In the genomic region with DNA sequence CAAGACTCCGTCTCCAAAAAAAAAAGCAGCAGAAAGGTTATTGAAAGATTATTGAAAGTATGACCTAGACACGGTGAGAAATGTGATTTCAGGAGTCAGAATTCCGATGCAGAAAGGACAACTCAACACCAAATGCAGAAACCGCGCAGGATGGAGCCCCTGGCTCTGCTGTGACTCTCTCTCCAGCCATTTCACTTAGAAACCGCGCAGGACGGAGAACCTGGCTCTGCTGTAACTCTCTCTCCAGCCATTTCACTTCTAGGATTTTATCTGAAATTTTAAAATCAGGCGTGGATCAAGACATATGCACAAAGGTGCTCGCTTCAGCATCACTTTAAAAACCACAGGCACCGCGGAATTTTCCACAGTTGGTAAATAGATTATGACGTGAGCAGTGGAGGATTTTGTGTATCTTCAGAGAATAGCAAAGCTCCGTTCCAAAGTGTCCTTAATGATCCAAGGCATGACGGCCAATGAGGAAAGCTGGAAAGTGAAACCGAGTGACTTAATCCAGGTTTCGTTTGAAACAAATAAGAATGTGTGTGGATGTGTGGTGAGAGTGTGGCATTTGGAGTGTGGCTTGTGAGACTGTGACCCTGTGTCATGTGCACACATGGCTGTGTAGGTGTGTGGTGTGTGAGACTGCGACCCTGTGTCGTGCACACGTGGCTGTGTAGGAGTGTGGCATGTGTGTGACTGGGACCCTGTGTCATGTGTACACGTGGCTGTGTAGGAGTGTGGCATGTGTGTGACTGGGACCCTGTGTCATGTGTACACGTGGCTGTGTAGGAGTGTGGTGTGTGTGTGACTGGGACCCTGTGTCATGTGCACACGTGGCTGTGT, we compare ENCODE assay signal across 1 cellular context.
TF ChIP-seq lines count a peak whose summit lies in the region.

No MANE protein-coding gene starts in this region.

TF ChIP-seq in HepG2, 621 proteins besides CTCF, POLR2A, EP300 and RAD21 (continued from another document):
- TF ChIP-seq SUZ12 (IDR thresholded peaks at IDR 0.05; ENCODE audit: low read depth, low read length) (no peak), ZNF333 (CRISPR knock-in tag; IDR thresholded peaks at IDR 0.05; ENCODE audit: borderline replicate concordance) (no peak), ZKSCAN8 (CRISPR knock-in tag; IDR thresholded peaks at IDR 0.05; ENCODE audit: borderline replicate concordance) (no peak), GATAD1 (CRISPR knock-in tag; IDR thresholded peaks at IDR 0.05) (no peak), ZFP36L2 (CRISPR knock-in tag; IDR thresholded peaks at IDR 0.05) (no peak), TAF1 (CRISPR knock-in tag; IDR thresholded peaks at IDR 0.05) (no peak)
- TF ChIP-seq, protein P1, sequence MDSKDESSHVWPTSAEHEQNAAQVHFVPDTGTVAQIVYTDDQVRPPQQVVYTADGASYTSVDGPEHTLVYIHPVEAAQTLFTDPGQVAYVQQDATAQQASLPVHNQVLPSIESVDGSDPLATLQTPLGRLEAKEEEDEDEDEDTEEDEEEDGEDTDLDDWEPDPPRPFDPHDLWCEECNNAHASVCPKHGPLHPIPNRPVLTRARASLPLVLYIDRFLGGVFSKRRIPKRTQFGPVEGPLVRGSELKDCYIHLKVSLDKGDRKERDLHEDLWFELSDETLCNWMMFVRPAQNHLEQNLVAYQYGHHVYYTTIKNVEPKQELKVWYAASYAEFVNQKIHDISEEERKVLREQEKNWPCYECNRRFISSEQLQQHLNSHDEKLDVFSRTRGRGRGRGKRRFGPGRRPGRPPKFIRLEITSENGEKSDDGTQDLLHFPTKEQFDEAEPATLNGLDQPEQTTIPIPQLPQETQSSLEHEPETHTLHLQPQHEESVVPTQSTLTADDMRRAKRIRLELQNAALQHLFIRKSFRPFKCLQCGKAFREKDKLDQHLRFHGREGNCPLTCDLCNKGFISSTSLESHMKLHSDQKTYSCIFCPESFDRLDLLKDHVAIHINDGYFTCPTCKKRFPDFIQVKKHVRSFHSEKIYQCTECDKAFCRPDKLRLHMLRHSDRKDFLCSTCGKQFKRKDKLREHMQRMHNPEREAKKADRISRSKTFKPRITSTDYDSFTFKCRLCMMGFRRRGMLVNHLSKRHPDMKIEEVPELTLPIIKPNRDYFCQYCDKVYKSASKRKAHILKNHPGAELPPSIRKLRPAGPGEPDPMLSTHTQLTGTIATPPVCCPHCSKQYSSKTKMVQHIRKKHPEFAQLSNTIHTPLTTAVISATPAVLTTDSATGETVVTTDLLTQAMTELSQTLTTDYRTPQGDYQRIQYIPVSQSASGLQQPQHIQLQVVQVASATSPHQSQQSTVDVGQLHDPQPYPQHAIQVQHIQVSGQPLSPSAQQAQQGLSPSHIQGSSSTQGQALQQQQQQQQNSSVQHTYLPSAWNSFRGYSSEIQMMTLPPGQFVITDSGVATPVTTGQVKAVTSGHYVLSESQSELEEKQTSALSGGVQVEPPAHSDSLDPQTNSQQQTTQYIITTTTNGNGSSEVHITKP (CRISPR knock-in tag; IDR thresholded peaks at IDR 0.05; ENCODE audit: low read depth): no peak
- TF ChIP-seq, protein P2, sequence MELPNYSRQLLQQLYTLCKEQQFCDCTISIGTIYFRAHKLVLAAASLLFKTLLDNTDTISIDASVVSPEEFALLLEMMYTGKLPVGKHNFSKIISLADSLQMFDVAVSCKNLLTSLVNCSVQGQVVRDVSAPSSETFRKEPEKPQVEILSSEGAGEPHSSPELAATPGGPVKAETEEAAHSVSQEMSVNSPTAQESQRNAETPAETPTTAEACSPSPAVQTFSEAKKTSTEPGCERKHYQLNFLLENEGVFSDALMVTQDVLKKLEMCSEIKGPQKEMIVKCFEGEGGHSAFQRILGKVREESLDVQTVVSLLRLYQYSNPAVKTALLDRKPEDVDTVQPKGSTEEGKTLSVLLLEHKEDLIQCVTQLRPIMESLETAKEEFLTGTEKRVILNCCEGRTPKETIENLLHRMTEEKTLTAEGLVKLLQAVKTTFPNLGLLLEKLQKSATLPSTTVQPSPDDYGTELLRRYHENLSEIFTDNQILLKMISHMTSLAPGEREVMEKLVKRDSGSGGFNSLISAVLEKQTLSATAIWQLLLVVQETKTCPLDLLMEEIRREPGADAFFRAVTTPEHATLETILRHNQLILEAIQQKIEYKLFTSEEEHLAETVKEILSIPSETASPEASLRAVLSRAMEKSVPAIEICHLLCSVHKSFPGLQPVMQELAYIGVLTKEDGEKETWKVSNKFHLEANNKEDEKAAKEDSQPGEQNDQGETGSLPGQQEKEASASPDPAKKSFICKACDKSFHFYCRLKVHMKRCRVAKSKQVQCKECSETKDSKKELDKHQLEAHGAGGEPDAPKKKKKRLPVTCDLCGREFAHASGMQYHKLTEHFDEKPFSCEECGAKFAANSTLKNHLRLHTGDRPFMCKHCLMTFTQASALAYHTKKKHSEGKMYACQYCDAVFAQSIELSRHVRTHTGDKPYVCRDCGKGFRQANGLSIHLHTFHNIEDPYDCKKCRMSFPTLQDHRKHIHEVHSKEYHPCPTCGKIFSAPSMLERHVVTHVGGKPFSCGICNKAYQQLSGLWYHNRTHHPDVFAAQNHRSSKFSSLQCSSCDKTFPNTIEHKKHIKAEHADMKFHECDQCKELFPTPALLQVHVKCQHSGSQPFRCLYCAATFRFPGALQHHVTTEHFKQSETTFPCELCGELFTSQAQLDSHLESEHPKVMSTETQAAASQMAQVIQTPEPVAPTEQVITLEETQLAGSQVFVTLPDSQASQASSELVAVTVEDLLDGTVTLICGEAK (IDR thresholded peaks at IDR 0.05): no peak
- TF ChIP-seq, protein P2 (CRISPR knock-in tag; IDR thresholded peaks at IDR 0.05): no peak
